ENCODE assay signal across 1 cellular context in genomic region chr9:110256392-110257096, GRCh38.
A peak's percentile ranks its signal among the peaks of the same experiment; 100 is the strongest.
TF ChIP-seq lines count a peak whose summit lies in the region.

Gene TXN (minus strand): TSS chr9:110256507. CDS start chr9:110256435, 72 bp downstream.

TF ChIP-seq in K562, 482 proteins besides CTCF, POLR2A, EP300 and RAD21 (continued from another document and continues in another):
- TF ChIP-seq, protein P1, sequence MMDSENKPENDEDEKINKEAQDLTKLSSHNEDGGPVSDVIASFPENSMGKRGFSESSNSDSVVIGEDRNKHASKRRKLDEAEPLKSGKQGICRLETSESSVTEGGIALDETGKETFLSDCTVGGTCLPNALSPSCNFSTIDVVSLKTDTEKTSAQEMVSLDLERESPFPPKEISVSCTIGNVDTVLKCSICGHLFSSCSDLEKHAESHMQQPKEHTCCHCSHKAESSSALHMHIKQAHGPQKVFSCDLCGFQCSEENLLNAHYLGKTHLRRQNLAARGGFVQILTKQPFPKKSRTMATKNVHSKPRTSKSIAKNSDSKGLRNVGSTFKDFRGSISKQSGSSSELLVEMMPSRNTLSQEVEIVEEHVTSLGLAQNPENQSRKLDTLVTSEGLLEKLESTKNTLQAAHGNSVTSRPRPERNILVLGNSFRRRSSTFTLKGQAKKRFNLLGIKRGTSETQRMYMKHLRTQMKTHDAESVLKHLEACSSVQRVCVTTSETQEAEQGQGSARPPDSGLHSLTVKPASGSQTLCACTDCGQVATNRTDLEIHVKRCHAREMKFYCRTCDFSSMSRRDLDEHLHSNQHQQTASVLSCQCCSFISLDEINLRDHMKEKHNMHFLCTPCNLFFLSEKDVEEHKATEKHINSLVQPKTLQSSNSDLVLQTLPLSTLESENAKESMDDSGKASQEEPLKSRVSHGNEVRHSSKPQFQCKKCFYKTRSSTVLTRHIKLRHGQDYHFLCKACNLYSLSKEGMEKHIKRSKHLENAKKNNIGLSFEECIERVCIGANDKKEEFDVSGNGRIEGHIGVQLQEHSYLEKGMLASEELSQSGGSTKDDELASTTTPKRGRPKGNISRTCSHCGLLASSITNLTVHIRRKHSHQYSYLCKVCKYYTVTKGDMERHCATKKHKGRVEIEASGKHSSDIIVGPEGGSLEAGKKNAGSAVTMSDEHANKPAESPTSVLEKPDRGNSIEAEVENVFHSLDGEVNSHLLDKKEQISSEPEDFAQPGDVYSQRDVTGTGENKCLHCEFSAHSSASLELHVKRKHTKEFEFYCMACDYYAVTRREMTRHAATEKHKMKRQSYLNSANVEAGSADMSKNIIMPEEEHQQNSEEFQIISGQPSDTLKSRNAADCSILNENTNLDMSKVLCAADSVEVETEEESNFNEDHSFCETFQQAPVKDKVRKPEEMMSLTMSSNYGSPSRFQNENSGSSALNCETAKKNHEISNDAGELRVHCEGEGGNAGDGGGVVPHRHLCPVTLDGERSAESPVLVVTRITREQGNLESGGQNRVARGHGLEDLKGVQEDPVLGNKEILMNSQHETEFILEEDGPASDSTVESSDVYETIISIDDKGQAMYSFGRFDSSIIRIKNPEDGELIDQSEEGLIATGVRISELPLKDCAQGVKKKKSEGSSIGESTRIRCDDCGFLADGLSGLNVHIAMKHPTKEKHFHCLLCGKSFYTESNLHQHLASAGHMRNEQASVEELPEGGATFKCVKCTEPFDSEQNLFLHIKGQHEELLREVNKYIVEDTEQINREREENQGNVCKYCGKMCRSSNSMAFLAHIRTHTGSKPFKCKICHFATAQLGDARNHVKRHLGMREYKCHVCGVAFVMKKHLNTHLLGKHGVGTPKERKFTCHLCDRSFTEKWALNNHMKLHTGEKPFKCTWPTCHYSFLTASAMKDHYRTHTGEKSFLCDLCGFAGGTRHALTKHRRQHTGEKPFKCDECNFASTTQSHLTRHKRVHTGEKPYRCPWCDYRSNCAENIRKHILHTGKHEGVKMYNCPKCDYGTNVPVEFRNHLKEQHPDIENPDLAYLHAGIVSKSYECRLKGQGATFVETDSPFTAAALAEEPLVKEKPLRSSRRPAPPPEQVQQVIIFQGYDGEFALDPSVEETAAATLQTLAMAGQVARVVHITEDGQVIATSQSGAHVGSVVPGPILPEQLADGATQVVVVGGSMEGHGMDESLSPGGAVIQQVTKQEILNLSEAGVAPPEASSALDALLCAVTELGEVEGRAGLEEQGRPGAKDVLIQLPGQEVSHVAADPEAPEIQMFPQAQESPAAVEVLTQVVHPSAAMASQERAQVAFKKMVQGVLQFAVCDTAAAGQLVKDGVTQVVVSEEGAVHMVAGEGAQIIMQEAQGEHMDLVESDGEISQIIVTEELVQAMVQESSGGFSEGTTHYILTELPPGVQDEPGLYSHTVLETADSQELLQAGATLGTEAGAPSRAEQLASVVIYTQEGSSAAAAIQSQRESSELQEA (IDR thresholded peaks at IDR 0.05; ENCODE audit: low read depth), result no peak
- TF ChIP-seq PTRF (tag; IDR thresholded peaks at IDR 0.05) (no peak), POLR2H (tag; IDR thresholded peaks at IDR 0.05; ENCODE audit: low read depth) (peak; percentile 84), SMAD1 (IDR thresholded peaks at IDR 0.05; ENCODE audit: low read depth, low read length, partially characterized antibody) (peak; percentile 19), ZBTB1 (CRISPR knock-in tag; IDR thresholded peaks at IDR 0.05; ENCODE audit: borderline replicate concordance, low read depth) (no peak), MTA2 (IDR thresholded peaks at IDR 0.05; ENCODE audit: low read depth) (no peak), SMC3 (conservative IDR thresholded peaks at IDR 0.05; ENCODE audit: insufficient read depth, low read depth, low read length) (no peak), ZNF140 (CRISPR knock-in tag; IDR thresholded peaks at IDR 0.05) (no peak), ADNP (tag; IDR thresholded peaks at IDR 0.05) (no peak), WHSC1 (IDR thresholded peaks at IDR 0.05; ENCODE audit: low read length) (no peak), ZNF644 (tag; IDR thresholded peaks at IDR 0.05; ENCODE audit: low read depth) (no peak), EGR1 (conservative IDR thresholded peaks at IDR 0.05) (peak; percentile 98), TEAD2 (tag; IDR thresholded peaks at IDR 0.05) (no peak), ZC3H4 (CRISPR knock-in tag; IDR thresholded peaks at IDR 0.05; ENCODE audit: borderline replicate concordance) (no peak), CHCHD3 (CRISPR knock-in tag; IDR thresholded peaks at IDR 0.05) (no peak), NCOA1 (IDR thresholded peaks at IDR 0.05; ENCODE audit: low read depth) (peak; percentile 79), ZNF785 (CRISPR knock-in tag; IDR thresholded peaks at IDR 0.05) (no peak), HINFP (tag; conservative IDR thresholded peaks at IDR 0.05; ENCODE audit: low read depth) (no peak), ZNF696 (CRISPR knock-in tag; conservative IDR thresholded peaks at IDR 0.05) (no peak), PML (IDR thresholded peaks at IDR 0.05; ENCODE audit: low read length) (0 out of 2 replicates have a peak, but pooled peaks have one; percentile 49), ZNF175 (CRISPR knock-in tag; IDR thresholded peaks at IDR 0.05; ENCODE audit: low read depth) (peak; percentile 69; the same call in 1 of the 2 replicates), E4F1 (CRISPR knock-in tag; IDR thresholded peaks at IDR 0.05; ENCODE audit: borderline replicate concordance) (no peak), TSC22D4 (tag; IDR thresholded peaks at IDR 0.05) (no peak), KAT2B (IDR thresholded peaks at IDR 0.05; ENCODE audit: low read depth, low read length) (no peak), MAFK (IDR thresholded peaks at IDR 0.05; ENCODE audit: low read length) (peak; percentile 94), ZNF184 (CRISPR knock-in tag; IDR thresholded peaks at IDR 0.05) (no peak), CBX2 (IDR thresholded peaks at IDR 0.05; ENCODE audit: insufficient read depth, low read length, poor library complexity, severe bottlenecking) (no peak), RBM25 (IDR thresholded peaks at IDR 0.05; ENCODE audit: low read depth, low read length, severe bottlenecking) (no peak), ZNF780A (CRISPR knock-in tag; IDR thresholded peaks at IDR 0.05) (no peak), NCOR1 (IDR thresholded peaks at IDR 0.05) (peak; percentile 69)
- TF ChIP-seq, protein P2, sequence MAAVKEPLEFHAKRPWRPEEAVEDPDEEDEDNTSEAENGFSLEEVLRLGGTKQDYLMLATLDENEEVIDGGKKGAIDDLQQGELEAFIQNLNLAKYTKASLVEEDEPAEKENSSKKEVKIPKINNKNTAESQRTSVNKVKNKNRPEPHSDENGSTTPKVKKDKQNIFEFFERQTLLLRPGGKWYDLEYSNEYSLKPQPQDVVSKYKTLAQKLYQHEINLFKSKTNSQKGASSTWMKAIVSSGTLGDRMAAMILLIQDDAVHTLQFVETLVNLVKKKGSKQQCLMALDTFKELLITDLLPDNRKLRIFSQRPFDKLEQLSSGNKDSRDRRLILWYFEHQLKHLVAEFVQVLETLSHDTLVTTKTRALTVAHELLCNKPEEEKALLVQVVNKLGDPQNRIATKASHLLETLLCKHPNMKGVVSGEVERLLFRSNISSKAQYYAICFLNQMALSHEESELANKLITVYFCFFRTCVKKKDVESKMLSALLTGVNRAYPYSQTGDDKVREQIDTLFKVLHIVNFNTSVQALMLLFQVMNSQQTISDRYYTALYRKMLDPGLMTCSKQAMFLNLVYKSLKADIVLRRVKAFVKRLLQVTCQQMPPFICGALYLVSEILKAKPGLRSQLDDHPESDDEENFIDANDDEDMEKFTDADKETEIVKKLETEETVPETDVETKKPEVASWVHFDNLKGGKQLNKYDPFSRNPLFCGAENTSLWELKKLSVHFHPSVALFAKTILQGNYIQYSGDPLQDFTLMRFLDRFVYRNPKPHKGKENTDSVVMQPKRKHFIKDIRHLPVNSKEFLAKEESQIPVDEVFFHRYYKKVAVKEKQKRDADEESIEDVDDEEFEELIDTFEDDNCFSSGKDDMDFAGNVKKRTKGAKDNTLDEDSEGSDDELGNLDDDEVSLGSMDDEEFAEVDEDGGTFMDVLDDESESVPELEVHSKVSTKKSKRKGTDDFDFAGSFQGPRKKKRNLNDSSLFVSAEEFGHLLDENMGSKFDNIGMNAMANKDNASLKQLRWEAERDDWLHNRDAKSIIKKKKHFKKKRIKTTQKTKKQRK (IDR thresholded peaks at IDR 0.05; ENCODE audit: borderline replicate concordance, low read depth, low read length), result no peak
- TF ChIP-seq, protein P3, sequence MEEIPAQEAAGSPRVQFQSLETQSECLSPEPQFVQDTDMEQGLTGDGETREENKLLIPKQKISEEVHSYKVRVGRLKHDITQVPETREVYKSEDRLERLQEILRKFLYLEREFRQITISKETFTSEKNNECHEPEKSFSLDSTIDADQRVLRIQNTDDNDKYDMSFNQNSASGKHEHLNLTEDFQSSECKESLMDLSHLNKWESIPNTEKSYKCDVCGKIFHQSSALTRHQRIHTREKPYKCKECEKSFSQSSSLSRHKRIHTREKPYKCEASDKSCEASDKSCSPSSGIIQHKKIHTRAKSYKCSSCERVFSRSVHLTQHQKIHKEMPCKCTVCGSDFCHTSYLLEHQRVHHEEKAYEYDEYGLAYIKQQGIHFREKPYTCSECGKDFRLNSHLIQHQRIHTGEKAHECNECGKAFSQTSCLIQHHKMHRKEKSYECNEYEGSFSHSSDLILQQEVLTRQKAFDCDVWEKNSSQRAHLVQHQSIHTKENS (CRISPR knock-in tag; IDR thresholded peaks at IDR 0.05), result no peak
- TF ChIP-seq, protein P4, sequence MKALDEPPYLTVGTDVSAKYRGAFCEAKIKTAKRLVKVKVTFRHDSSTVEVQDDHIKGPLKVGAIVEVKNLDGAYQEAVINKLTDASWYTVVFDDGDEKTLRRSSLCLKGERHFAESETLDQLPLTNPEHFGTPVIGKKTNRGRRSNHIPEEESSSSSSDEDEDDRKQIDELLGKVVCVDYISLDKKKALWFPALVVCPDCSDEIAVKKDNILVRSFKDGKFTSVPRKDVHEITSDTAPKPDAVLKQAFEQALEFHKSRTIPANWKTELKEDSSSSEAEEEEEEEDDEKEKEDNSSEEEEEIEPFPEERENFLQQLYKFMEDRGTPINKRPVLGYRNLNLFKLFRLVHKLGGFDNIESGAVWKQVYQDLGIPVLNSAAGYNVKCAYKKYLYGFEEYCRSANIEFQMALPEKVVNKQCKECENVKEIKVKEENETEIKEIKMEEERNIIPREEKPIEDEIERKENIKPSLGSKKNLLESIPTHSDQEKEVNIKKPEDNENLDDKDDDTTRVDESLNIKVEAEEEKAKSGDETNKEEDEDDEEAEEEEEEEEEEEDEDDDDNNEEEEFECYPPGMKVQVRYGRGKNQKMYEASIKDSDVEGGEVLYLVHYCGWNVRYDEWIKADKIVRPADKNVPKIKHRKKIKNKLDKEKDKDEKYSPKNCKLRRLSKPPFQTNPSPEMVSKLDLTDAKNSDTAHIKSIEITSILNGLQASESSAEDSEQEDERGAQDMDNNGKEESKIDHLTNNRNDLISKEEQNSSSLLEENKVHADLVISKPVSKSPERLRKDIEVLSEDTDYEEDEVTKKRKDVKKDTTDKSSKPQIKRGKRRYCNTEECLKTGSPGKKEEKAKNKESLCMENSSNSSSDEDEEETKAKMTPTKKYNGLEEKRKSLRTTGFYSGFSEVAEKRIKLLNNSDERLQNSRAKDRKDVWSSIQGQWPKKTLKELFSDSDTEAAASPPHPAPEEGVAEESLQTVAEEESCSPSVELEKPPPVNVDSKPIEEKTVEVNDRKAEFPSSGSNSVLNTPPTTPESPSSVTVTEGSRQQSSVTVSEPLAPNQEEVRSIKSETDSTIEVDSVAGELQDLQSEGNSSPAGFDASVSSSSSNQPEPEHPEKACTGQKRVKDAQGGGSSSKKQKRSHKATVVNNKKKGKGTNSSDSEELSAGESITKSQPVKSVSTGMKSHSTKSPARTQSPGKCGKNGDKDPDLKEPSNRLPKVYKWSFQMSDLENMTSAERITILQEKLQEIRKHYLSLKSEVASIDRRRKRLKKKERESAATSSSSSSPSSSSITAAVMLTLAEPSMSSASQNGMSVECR (CRISPR knock-in tag; IDR thresholded peaks at IDR 0.05), result peak; percentile 4; the same call in 1 of the 2 replicates
- TF ChIP-seq, protein P5, sequence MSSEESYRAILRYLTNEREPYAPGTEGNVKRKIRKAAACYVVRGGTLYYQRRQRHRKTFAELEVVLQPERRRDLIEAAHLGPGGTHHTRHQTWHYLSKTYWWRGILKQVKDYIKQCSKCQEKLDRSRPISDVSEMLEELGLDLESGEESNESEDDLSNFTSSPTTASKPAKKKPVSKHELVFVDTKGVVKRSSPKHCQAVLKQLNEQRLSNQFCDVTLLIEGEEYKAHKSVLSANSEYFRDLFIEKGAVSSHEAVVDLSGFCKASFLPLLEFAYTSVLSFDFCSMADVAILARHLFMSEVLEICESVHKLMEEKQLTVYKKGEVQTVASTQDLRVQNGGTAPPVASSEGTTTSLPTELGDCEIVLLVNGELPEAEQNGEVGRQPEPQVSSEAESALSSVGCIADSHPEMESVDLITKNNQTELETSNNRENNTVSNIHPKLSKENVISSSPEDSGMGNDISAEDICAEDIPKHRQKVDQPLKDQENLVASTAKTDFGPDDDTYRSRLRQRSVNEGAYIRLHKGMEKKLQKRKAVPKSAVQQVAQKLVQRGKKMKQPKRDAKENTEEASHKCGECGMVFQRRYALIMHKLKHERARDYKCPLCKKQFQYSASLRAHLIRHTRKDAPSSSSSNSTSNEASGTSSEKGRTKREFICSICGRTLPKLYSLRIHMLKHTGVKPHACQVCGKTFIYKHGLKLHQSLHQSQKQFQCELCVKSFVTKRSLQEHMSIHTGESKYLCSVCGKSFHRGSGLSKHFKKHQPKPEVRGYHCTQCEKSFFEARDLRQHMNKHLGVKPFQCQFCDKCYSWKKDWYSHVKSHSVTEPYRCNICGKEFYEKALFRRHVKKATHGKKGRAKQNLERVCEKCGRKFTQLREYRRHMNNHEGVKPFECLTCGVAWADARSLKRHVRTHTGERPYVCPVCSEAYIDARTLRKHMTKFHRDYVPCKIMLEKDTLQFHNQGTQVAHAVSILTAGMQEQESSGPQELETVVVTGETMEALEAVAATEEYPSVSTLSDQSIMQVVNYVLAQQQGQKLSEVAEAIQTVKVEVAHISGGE (CRISPR knock-in tag; IDR thresholded peaks at IDR 0.05), result peak in 1 of 3 experiments; percentile 94; a peak in 2 of 6 replicates
